22 cellular contexts compared by ENCODE assay signal in the genomic region with DNA sequence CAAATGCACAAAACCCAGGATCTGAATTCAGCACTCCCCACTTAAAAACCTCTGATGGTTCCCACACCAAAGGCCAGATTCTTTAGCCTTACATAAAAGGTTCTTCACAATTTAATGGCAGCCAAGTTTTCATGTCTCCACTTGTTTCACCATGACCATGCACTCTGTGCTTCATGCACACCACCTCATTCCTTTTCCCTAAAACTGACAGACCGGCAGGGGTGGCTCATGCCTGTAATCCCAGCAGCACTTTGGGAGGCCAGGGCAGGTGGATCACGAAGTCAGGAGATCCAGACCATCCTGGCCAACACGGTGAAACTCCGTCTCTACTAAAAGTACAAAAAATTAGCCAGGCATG.
DNase-seq lines count a peak whose midpoint lies in the region; FAIRE-seq and TF ChIP-seq lines count a peak whose summit lies in the region.
"Had no signal": no experiment of that assay in that cellular context is flagged by ENCODE, and none has a peak within 500 bp of the region (broad histone marks: within the 10 kb centered on the region; RNA-seq: fewer than 3 reads in every experiment).

No MANE protein-coding gene starts in this region.

- H3K4me3 ChIP-seq in bronchial epithelial cell (ENCODE audit: low read depth, low read length), result no peak overlapping the region
- H3K4me3 ChIP-seq in PC-9, result no peak overlapping the region
- H3K4me3 ChIP-seq: A549, BLaER1 had no signal

- H3K4me2 ChIP-seq in PC-9, result no peak overlapping the region
- H3K4me2 ChIP-seq: A549, BLaER1 had no signal

- H3K27ac ChIP-seq in 22Rv1, result peak overlapping the region; percentile 16
- H3K27ac ChIP-seq in epithelial cell of prostate, result no peak overlapping the region
- no peak overlapping the region for H3K27ac ChIP-seq in PC-9
- H3K27ac ChIP-seq: A549, BLaER1 had no signal

- H3K4me1 Mint-ChIP-seq in nephron, result peaks cover 38% of the 10 kb centered on the region
- H3K4me1 Mint-ChIP-seq: CD14-positive monocyte; CD4-positive, alpha-beta memory T cell; CD8-positive, alpha-beta memory T cell had no signal

- H3K9me2 ChIP-seq in PC-9 (ENCODE audit: insufficient read depth), result no peaks in the 10 kb centered on the region

- H3K36me3 Mint-ChIP-seq in nephron (ENCODE audit: low read depth), result no peaks in the 10 kb centered on the region

- no peaks in the 10 kb centered on the region for H3F3A ChIP-seq in PC-9 (ENCODE audit: insufficient read depth, low read depth)

- H4K20me1 ChIP-seq in PC-9 (ENCODE audit: insufficient read depth), result no peaks in the 10 kb centered on the region
- H4K20me1 ChIP-seq: BLaER1 had no signal

- no peaks in the 10 kb centered on the region for H3K79me2 ChIP-seq in PC-9 (ENCODE audit: low read depth)

- POLR2A ChIA-PET in PC-9 (lab: Charles Lee; ENCODE audit: unreplicated experiment), result no interaction called here

- H3K27me3 Mint-ChIP-seq in nephron (ENCODE audit: low read depth), result no peaks in the 10 kb centered on the region
- H3K27me3 Mint-ChIP-seq: CD4-positive, alpha-beta memory T cell; CD4-positive, CD25-positive, alpha-beta regulatory T cell; CD8-positive, alpha-beta memory T cell had no signal

- H3K27me3 ChIP-seq in bronchial epithelial cell (ENCODE audit: control insufficient read depth, insufficient read depth, low read length) (no peaks in the 10 kb centered on the region), PC-9 (ENCODE audit: insufficient read depth, low read depth) (no peaks in the 10 kb centered on the region)
- H3K27me3 ChIP-seq: BE2C, BLaER1 had no signal

- no peaks in the 10 kb centered on the region for H3K9me3 ChIP-seq in PC-9 (ENCODE audit: insufficient read depth, low read depth)
- H3K9me3 ChIP-seq: A549, BE2C had no signal

- H2AFZ ChIP-seq in PC-9, result no peak overlapping the region

- no peaks in the 10 kb centered on the region for H3K4me1 ChIP-seq in PC-9 (replicated peaks; ENCODE audit: insufficient read depth)
- H3K4me1 ChIP-seq: A549, BE2C had no signal

- no peaks in the 10 kb centered on the region for H3K9me3 Mint-ChIP-seq in nephron
- H3K9me3 Mint-ChIP-seq: CD8-positive, alpha-beta memory T cell had no signal

- no TSS peak for BruUV-seq in PC-9 (replicated peaks; lab: Mats Ljungman, UMichigan)

- CTCF ChIA-PET in PC-9 (lab: Charles Lee), result no interaction called here

- DNase-seq in bronchial epithelial cell (ENCODE audit: low read depth) (peak; percentile 71), epithelial cell of prostate (ENCODE audit: low read depth, low spot score) (peak; percentile 27), AG08395 (ENCODE audit: low spot score) (no peak), PC-9 (no peak), kidney glomerular epithelial cell (lab: John Stamatoyannopoulos, UW) (no peak)
- DNase-seq: BE2C; C1 segment of cervical spinal cord; CD4-positive, alpha-beta memory T cell; CD4-positive, CD25-positive, alpha-beta regulatory T cell; CD8-positive, alpha-beta memory T cell; COR-L47; DMS79 treated with DMSO at 0.1 percent for 48 hours; GF-D8 had no signal

- no peak for FAIRE-seq in bronchial epithelial cell (lab: Jason Lieb, UNC)
- FAIRE-seq: A549, D721Med, G401.6, GM12891, GM19239 had no signal

- TF ChIP-seq CTCF in 22Rv1 (IDR thresholded peaks at IDR 0.05), result no peak
- TF ChIP-seq CTCF in bronchial epithelial cell (IDR thresholded peaks at IDR 0.05; ENCODE audit: insufficient read depth, low read length, severe bottlenecking), result no peak
- no peak for TF ChIP-seq CTCF in nephron (IDR thresholded peaks at IDR 0.05; ENCODE audit: unreplicated experiment in 3 of 3)
- no peak for TF ChIP-seq CTCF in PC-9 (conservative IDR thresholded peaks at IDR 0.05)

- intact Hi-C loops in PC-9 (cut with micrococcal nuclease; ENCODE audit: unreplicated experiment), result no loop called here

- no peak overlapping the region for H3K4me3 Mint-ChIP-seq in nephron
- H3K4me3 Mint-ChIP-seq: CD14-positive monocyte; CD4-positive, alpha-beta memory T cell; CD4-positive, CD25-positive, alpha-beta regulatory T cell; CD8-positive, alpha-beta memory T cell had no signal

- H3K27ac Mint-ChIP-seq in nephron, result peak overlapping the region; percentile 69 to 95 (median 89)
- H3K27ac Mint-ChIP-seq: CD4-positive, alpha-beta memory T cell; CD8-positive, alpha-beta memory T cell had no signal

- no peaks in the 10 kb centered on the region for H3K36me3 ChIP-seq in bronchial epithelial cell (ENCODE audit: control insufficient read depth, insufficient read depth, low read length)
- H3K36me3 ChIP-seq in PC-9 (ENCODE audit: low read depth), result no peaks in the 10 kb centered on the region
- H3K36me3 ChIP-seq: BE2C had no signal

Comparison
In these comparisons a context has a peak if more than half of its experiments do, and no peak if none do; other contexts are left out.
1. DNase-seq: peak in bronchial epithelial cell (single experiment) and epithelial cell of prostate (single experiment); none in AG08395 (single experiment), PC-9 (0 of 2) and kidney glomerular epithelial cell (single experiment).